16 cellular contexts compared by ENCODE assay signal in genomic region chr7:118517275-118517674, GRCh38.
DNase-seq lines count a peak whose midpoint lies in the region; ATAC-seq, FAIRE-seq and TF ChIP-seq lines count a peak whose summit lies in the region.
"Had no signal": no experiment of that assay in that cellular context is flagged by ENCODE, and none has a peak within 500 bp of the region (broad histone marks: within the 10 kb centered on the region; RNA-seq: fewer than 3 reads in every experiment).

No MANE protein-coding gene starts in this region.

- H3K36me3 ChIP-seq in GM23338 (ENCODE audit: insufficient read depth) (no peaks in the 10 kb centered on the region), astrocyte (ENCODE audit: insufficient read depth, low read length) (no peaks in the 10 kb centered on the region), mesendoderm (ENCODE audit: control insufficient read depth, insufficient read depth, low read length) (no peaks in the 10 kb centered on the region)

- TF ChIP-seq CTCF in GM23338 (conservative IDR thresholded peaks at IDR 0.05; ENCODE audit: low read depth in 2 of 2) (no peak), astrocyte (IDR thresholded peaks at IDR 0.05; ENCODE audit: insufficient read depth, low read depth, low read length) (no peak)

- no peak overlapping the region for H3K4me2 ChIP-seq in GM23338
- H3K4me2 ChIP-seq in astrocyte (ENCODE audit: low read length) = no peak overlapping the region
- H3K4me2 ChIP-seq in mesendoderm (ENCODE audit: low read length) = no peak overlapping the region
- H3K4me2 ChIP-seq: A549 had no signal

- H2BK120ac ChIP-seq in mesendoderm (ENCODE audit: low read depth, low read length) = no peak overlapping the region

- no peak overlapping the region for H4K5ac ChIP-seq in mesendoderm (ENCODE audit: low read length)

- H4K20me1 ChIP-seq in GM23338 (replicated peaks; ENCODE audit: insufficient read depth) (no peaks in the 10 kb centered on the region), astrocyte (ENCODE audit: insufficient read depth, low read length) (no peaks in the 10 kb centered on the region)

- H3K36me3 Mint-ChIP-seq in GM23338 (ENCODE audit: low read depth) (no peaks in the 10 kb centered on the region), astrocyte (ENCODE audit: low read depth, unreplicated experiment) (no peaks in the 10 kb centered on the region)

- TF ChIP-seq POLR2A in GM12891 (IDR thresholded peaks at IDR 0.05; ENCODE audit: low read depth, low read length) = no peak

- no peak overlapping the region for H3K27ac Mint-ChIP-seq in GM23338
- H3K27ac Mint-ChIP-seq in astrocyte (ENCODE audit: unreplicated experiment) = no peak overlapping the region

- H2AFZ ChIP-seq in GM23338 (no peak overlapping the region), astrocyte (ENCODE audit: low read depth, low read length) (no peak overlapping the region)

- H3K18ac ChIP-seq in mesendoderm (ENCODE audit: low read length) = no peak overlapping the region

- H3K27ac ChIP-seq in GM23338 (ENCODE audit: low read depth) = no peak overlapping the region
- H3K27ac ChIP-seq in astrocyte (ENCODE audit: low read depth, low read length) = no peak overlapping the region
- H3K27ac ChIP-seq in mesendoderm (ENCODE audit: low read depth, low read length) = no peak overlapping the region
- H3K27ac ChIP-seq: A549 had no signal

- H3K27me3 ChIP-seq in GM23338 (ENCODE audit: insufficient read depth) (no peaks in the 10 kb centered on the region), astrocyte (ENCODE audit: insufficient read depth, low read length) (no peaks in the 10 kb centered on the region), mesendoderm (ENCODE audit: insufficient read depth, low read length, poor library complexity) (no peaks in the 10 kb centered on the region)

- no CpG with 5 or more reads among the region's 1 CpG for WGBS in mesendoderm (ENCODE audit: extremely low coverage, insufficient coverage, low lambda C conversion rate)

- H3K9me2 ChIP-seq in GM23338 (ENCODE audit: insufficient read depth) = 0 out of 2 replicates have a peak, but pooled peaks cover 2% of the 10 kb centered on the region

- DNase-seq in GM23338 (ENCODE audit: low spot score) (peak; percentile 14), astrocyte (ENCODE audit: low read depth) (peak; percentile 16), foreskin melanocyte (peak; percentile 11), mesendoderm (peak; percentile 51), GM12891 (ENCODE audit: insufficient read length, low spot score) (no peak), HT-29 (ENCODE audit: low spot score) (no peak), hepatic stellate cell (ENCODE audit: low spot score) (no peak)
- no peak for DNase-seq in stimulated activated naive CD4-positive, alpha-beta T cell (lab: John Stamatoyannopoulos, UW)
- DNase-seq: C1 segment of cervical spinal cord; DMS 273 treated with DMSO at 0.1 percent for 48 hours; NCI-H1417; NCI-H187 treated with DMSO at 0.1 percent for 48 hours; NCI-H69; NK-92 treated with Interleukin-12 subunit alpha and Interleukin-12 subunit beta, amount 100 ng/mL, for 24 hours; OCI-M1 had no signal

- H3K23ac ChIP-seq in mesendoderm (ENCODE audit: low read length) = no peak overlapping the region

- no peak overlapping the region for H2BK15ac ChIP-seq in mesendoderm (replicated peaks; ENCODE audit: low read depth)

- H3K9ac ChIP-seq in astrocyte (ENCODE audit: low read length) (no peak overlapping the region), mesendoderm (ENCODE audit: low read length) (no peak overlapping the region)

- H3K9me3 ChIP-seq in astrocyte (ENCODE audit: insufficient read depth, low read depth, low read length) = no peaks in the 10 kb centered on the region
- H3K9me3 ChIP-seq: A549 had no signal

- H3K4me1 Mint-ChIP-seq in GM23338 = peaks cover 4% of the 10 kb centered on the region; the same call in 1 of the 3 replicates
- peaks cover 11% of the 10 kb centered on the region for H3K4me1 Mint-ChIP-seq in astrocyte (ENCODE audit: low read depth, unreplicated experiment)

- no peak overlapping the region for H3K4ac ChIP-seq in mesendoderm (ENCODE audit: low read depth, low read length)

- H3F3A ChIP-seq in GM23338 (replicated peaks; ENCODE audit: low read depth) = no peaks in the 10 kb centered on the region

- no peaks in the 10 kb centered on the region for H3K4me1 ChIP-seq in GM23338 (ENCODE audit: insufficient read depth)
- H3K4me1 ChIP-seq in astrocyte (ENCODE audit: insufficient read depth, low read length) = no peaks in the 10 kb centered on the region
- no peaks in the 10 kb centered on the region for H3K4me1 ChIP-seq in mesendoderm (ENCODE audit: control insufficient read depth, low read depth, low read length)
- H3K4me1 ChIP-seq: A549 had no signal

- H3K4me3 ChIP-seq in GM23338 (no peak overlapping the region), astrocyte (ENCODE audit: insufficient read depth, low read depth, low read length) (no peak overlapping the region), mesendoderm (ENCODE audit: low read length) (no peak overlapping the region)
- H3K4me3 ChIP-seq: A549 had no signal

- H3K79me2 ChIP-seq in GM23338 (replicated peaks; ENCODE audit: insufficient read depth) = no peaks in the 10 kb centered on the region
- H3K79me2 ChIP-seq in astrocyte (ENCODE audit: insufficient read depth, low read length) = no peaks in the 10 kb centered on the region
- no peaks in the 10 kb centered on the region for H3K79me2 ChIP-seq in mesendoderm (ENCODE audit: control insufficient read depth, insufficient read depth, low read length)

- FAIRE-seq in astrocyte (lab: Jason Lieb, UNC) (no peak), GM12891 (lab: Jason Lieb, UNC) (no peak)
- FAIRE-seq: A549 had no signal

- H3K4me3 Mint-ChIP-seq in GM23338 (no peak overlapping the region), astrocyte (ENCODE audit: unreplicated experiment) (no peak overlapping the region)

- H3K27me3 Mint-ChIP-seq in GM23338 (ENCODE audit: insufficient read depth, low read depth, poor library complexity) = no peaks in the 10 kb centered on the region
- no peaks in the 10 kb centered on the region for H3K27me3 Mint-ChIP-seq in astrocyte (ENCODE audit: low read depth, unreplicated experiment)

- no peak for ATAC-seq in GM23338
- ATAC-seq: A549 had no signal

- no peaks in the 10 kb centered on the region for H3K9me3 Mint-ChIP-seq in GM23338
- no peaks in the 10 kb centered on the region for H3K9me3 Mint-ChIP-seq in astrocyte (ENCODE audit: unreplicated experiment)

- H3K79me1 ChIP-seq in mesendoderm (ENCODE audit: low read length) = no peaks in the 10 kb centered on the region

- H2AK5ac ChIP-seq in mesendoderm (ENCODE audit: low read length) = no peak overlapping the region

- no peak overlapping the region for H4K8ac ChIP-seq in mesendoderm (ENCODE audit: low read depth, low read length)

- no peak overlapping the region for H2BK5ac ChIP-seq in mesendoderm (ENCODE audit: low read length)

- H3K56ac ChIP-seq in mesendoderm (ENCODE audit: low read length) = no peak overlapping the region

TF ChIP-seq in GM23338, 12 proteins besides CTCF, POLR2A, EP300 and RAD21 (continues in another document):
- TF ChIP-seq REST (IDR thresholded peaks at IDR 0.05; ENCODE audit: unreplicated experiment) (no peak), ZNF331 (CRISPR knock-in tag; IDR thresholded peaks at IDR 0.05; ENCODE audit: low read depth) (no peak)

TF ChIP-seq in GM12891, 5 proteins besides CTCF, POLR2A, EP300 and RAD21:
- no peak for TF ChIP-seq SPI1 (IDR thresholded peaks at IDR 0.05; ENCODE audit: low read depth, low read length)
- TF ChIP-seq POU2F2 (IDR thresholded peaks at IDR 0.05; ENCODE audit: low read depth, low read length) = no peak
- no peak for TF ChIP-seq PAX5 (IDR thresholded peaks at IDR 0.05; ENCODE audit: insufficient read depth, low read length, severe bottlenecking)
- TF ChIP-seq POLR2AphosphoS5 (IDR thresholded peaks at IDR 0.05; ENCODE audit: low read depth, low read length) = no peak
- no peak for TF ChIP-seq TAF1 (IDR thresholded peaks at IDR 0.05; ENCODE audit: low read depth, low read length)

Comparison
In these comparisons a context has a peak if more than half of its experiments do, and no peak if none do; other contexts are left out.
1. DNase-seq: peak in GM23338 (single experiment), astrocyte (single experiment), foreskin melanocyte (single experiment) and mesendoderm (single experiment); none in stimulated activated naive CD4-positive, alpha-beta T cell (0 of 6), GM12891 (single experiment), HT-29 (single experiment) and hepatic stellate cell (single experiment).